21 cellular contexts compared by ENCODE assay signal in the genomic region with DNA sequence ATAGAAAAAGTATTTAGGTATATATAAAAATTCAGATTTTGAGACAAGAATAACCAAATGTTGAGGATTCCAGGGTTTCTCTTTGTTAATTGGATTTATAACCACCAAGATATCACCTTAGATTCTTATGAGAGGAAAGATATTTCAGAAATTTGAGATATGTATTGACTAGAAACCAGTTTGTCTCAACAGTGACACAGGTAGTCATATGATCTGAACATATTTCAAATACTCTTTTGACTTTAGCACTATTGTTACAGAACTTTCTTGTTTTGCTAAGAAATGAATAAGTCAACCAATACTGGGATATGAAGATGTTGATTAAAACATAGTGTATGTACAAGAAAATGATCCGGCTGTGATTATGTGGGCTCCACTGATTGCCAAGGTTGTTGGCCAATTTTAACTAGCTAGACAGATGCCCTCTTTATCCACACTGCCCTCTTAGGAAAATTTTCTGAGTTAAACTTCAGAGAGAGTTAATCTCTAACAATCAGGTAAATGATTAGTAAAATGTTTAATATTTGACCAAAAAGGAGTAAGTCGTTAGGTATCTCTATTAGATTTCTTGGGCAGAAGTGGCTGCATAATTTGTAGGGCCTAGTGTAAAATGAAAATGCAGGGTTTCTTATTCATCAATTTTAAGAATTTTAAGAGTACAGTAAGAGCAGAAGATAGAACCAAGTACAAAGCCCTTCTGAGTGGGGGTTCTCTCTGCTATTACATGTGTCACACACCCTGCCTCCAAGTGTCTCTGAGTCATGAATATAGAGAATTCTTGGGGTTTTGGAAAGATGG.
DNase-seq lines count a peak whose midpoint lies in the region; ATAC-seq, FAIRE-seq and TF ChIP-seq lines count a peak whose summit lies in the region.
"Had no signal": no experiment of that assay in that cellular context is flagged by ENCODE, and none has a peak within 500 bp of the region (broad histone marks: within the 10 kb centered on the region; RNA-seq: fewer than 3 reads in every experiment).

No MANE protein-coding gene starts in this region.

- no peaks in the 10 kb centered on the region for H3K9me3 ChIP-seq in liver (ENCODE audit: control insufficient read depth in 4 of 4, low read length in 3 of 4)
- no peaks in the 10 kb centered on the region for H3K9me3 ChIP-seq in HepG2 (ENCODE audit: low read length)
- H3K9me3 ChIP-seq in tibial nerve: no peaks in the 10 kb centered on the region
- H3K9me3 ChIP-seq: colonic mucosa, tibial artery had no signal

- H4K20me1 ChIP-seq in HepG2 (ENCODE audit: insufficient read depth, low read length): no peaks in the 10 kb centered on the region

- H2AFZ ChIP-seq in HepG2 (ENCODE audit: low read length): no peak overlapping the region

- BruUV-seq in HepG2 (replicated peaks; lab: Mats Ljungman, UMichigan): no TSS peak

- TF ChIP-seq POLR2A in HepG2 (IDR thresholded peaks at IDR 0.05; ENCODE audit: insufficient read depth in 1 of 2, low read depth in 2 of 2, low read length in 2 of 2) (no peak), tibial nerve (IDR thresholded peaks at IDR 0.05) (no peak)

- POLR2A ChIA-PET in HepG2 (lab: Yijun Ruan, JAX): no interaction called here

- H3K4me1 ChIP-seq in liver (ENCODE audit: control insufficient read depth in 4 of 4, insufficient read depth in 4 of 4, low read length in 3 of 4) (peaks cover 0 to 12% (median 4%) of the 10 kb centered on the region in 4 donors), HepG2 (ENCODE audit: insufficient read depth, low read length) (peaks cover 21% of the 10 kb centered on the region), tibial nerve (no peaks in the 10 kb centered on the region)
- H3K4me1 ChIP-seq: colonic mucosa, tibial artery had no signal

- no peak overlapping the region for H3K4me3 ChIP-seq in liver (ENCODE audit: low read depth in 1 of 3, low read length in 3 of 3)
- H3K4me3 ChIP-seq in HepG2 (replicated peaks in 1 of 3; ENCODE audit: insufficient read depth in 1 of 3, low read depth in 2 of 3, low read length in 3 of 3): no peak overlapping the region
- H3K4me3 ChIP-seq in fibroblast of mammary gland (ENCODE audit: control insufficient read depth, low read depth, low read length): no peak overlapping the region
- no peak overlapping the region for H3K4me3 ChIP-seq in tibial nerve
- H3K4me3 ChIP-seq: colonic mucosa, tibial artery had no signal

- ATAC-seq in HepG2 (no peak), HG03175 (IDR thresholded peaks at IDR 0.05; ENCODE audit: unreplicated experiment) (peak; percentile 67), GM18519 (IDR thresholded peaks at IDR 0.05; ENCODE audit: low FRiP score, unreplicated experiment) (no peak), HG02623 (IDR thresholded peaks at IDR 0.05; ENCODE audit: unreplicated experiment) (no peak)
- ATAC-seq: activated CD8-positive, alpha-beta T cell treated with anti-CD3 and anti-CD28 coated beads, Interleukin-2, amount 10 ng/mL, durations not matched to agents 7 days and 5 days; activated T-helper 17 cell treated with anti-CD3 and anti-CD28 coated beads, Interleukin-2, amount 50 U/mL, for 72 hours; left ventricle myocardium superior; natural killer cell treated with Interleukin-12 subunit alpha and Interleukin-12 subunit beta and Interleukin-15 and Interleukin-18, amount 100 ng/mL, for 72 hours had no signal

- no peak for FAIRE-seq in HepG2 (lab: Jason Lieb, UNC)

- no peak overlapping the region for H3K27ac ChIP-seq in liver (ENCODE audit: low read depth in 1 of 2, low read length in 2 of 2)
- no peak overlapping the region for H3K27ac ChIP-seq in HepG2 (ENCODE audit: extremely low read length, insufficient read depth, low read length)
- no peak overlapping the region for H3K27ac ChIP-seq in tibial nerve
- H3K27ac ChIP-seq: 22Rv1, colonic mucosa, tibial artery had no signal

- H3K27me3 ChIP-seq in liver (ENCODE audit: control insufficient read depth in 4 of 4, insufficient read depth in 4 of 4, low read length in 3 of 4) (no peaks in the 10 kb centered on the region), HepG2 (ENCODE audit: control insufficient read depth in 1 of 2, insufficient read depth in 2 of 2, low read length in 2 of 2) (no peaks in the 10 kb centered on the region), tibial nerve (no peaks in the 10 kb centered on the region)
- H3K27me3 ChIP-seq: colonic mucosa, tibial artery had no signal

- H3K36me3 ChIP-seq in liver (ENCODE audit: control insufficient read depth in 4 of 4, insufficient read depth in 3 of 4, low read depth in 1 of 4, low read length in 3 of 4) (no peaks in the 10 kb centered on the region), HepG2 (replicated peaks in 1 of 2; ENCODE audit: control insufficient read depth in 1 of 2, insufficient read depth in 2 of 2, low read length in 2 of 2) (no peaks in the 10 kb centered on the region), tibial nerve (no peaks in the 10 kb centered on the region)
- H3K36me3 ChIP-seq: colonic mucosa, tibial artery had no signal

- TF ChIP-seq CTCF in liver (IDR thresholded peaks at IDR 0.05; ENCODE audit: low read depth, low read length, missing input control) (no peak), HepG2 (CRISPR knock-in tag; IDR thresholded peaks at IDR 0.05) (no peak), fibroblast of mammary gland (conservative IDR thresholded peaks at IDR 0.05; ENCODE audit: control insufficient read depth, insufficient read depth, low read depth, low read length) (no peak), tibial nerve (IDR thresholded peaks at IDR 0.05) (no peak)

- WGBS in liver: 27% methylated on average over 2 of the region's 2 CpGs
- WGBS in HepG2 (ENCODE audit: low lambda C conversion rate): 2% methylated on average over 2 of the region's 2 CpGs
- WGBS in tibial nerve, 2 donors: 92 to 93% methylated on average over 2 of the region's 2 CpGs

- H3K4me2 ChIP-seq in HepG2 (ENCODE audit: low read depth, low read length): no peak overlapping the region

- TF ChIP-seq EP300 in HepG2 (IDR thresholded peaks at IDR 0.05; ENCODE audit: low read depth in 2 of 2, low read length in 2 of 2): no peak
- TF ChIP-seq EP300 in HepG2 (CRISPR knock-in tag; IDR thresholded peaks at IDR 0.05; ENCODE audit: borderline replicate concordance): no peak
- TF ChIP-seq EP300 in tibial nerve (IDR thresholded peaks at IDR 0.05): no peak

- TF ChIP-seq RAD21 in liver (IDR thresholded peaks at IDR 0.05) (peak; percentile 14 to 22), HepG2 (CRISPR knock-in tag; IDR thresholded peaks at IDR 0.05) (no peak)

- in situ Hi-C loops in HepG2 (cut with HindIII; ENCODE audit: extremely low pct_ligation_motif_present, low pct_unique_long_range_greater_than_20kb): no loop called here

- intact Hi-C loops in HepG2 (cut with micrococcal nuclease; ENCODE audit: unreplicated experiment): no loop called here

- no peaks in the 10 kb centered on the region for H3K79me2 ChIP-seq in HepG2 (ENCODE audit: insufficient read depth, low read length)

- no peak overlapping the region for H3K9ac ChIP-seq in liver (ENCODE audit: low read depth in 1 of 2, low read length in 2 of 2)
- H3K9ac ChIP-seq in HepG2 (ENCODE audit: insufficient read depth, low read depth, low read length): no peak overlapping the region

- CTCF ChIA-PET in HepG2 (lab: Yijun Ruan, JAX; ENCODE audit: low intra/inter-chr PET ratio, low total read pairs): no interaction called here

- DNase-seq in HepG2 (ENCODE audit: low spot score): no peak
- DNase-seq in fibroblast of mammary gland (ENCODE audit: low read depth): peak; percentile 42
- DNase-seq in tibial nerve (ENCODE audit: low spot score in 2 of 2): no peak
- DNase-seq in HuH-7 (ENCODE audit: low spot score): no peak
- DNase-seq: activated CD8-positive, alpha-beta T cell treated with anti-CD3 and anti-CD28 coated beads, Interleukin-2, amount 10 ng/mL, durations not matched to agents 7 days and 5 days; anterior cingulate cortex; CD8-positive, alpha-beta memory T cell; colonic mucosa; erythroblast; hippocampal formation; Kasumi-1; left ventricle myocardium superior; NCI-H1436; tibial artery had no signal

TF ChIP-seq in liver, 16 proteins besides CTCF, POLR2A, EP300 and RAD21 (continues in another document):
- TF ChIP-seq, protein P1, sequence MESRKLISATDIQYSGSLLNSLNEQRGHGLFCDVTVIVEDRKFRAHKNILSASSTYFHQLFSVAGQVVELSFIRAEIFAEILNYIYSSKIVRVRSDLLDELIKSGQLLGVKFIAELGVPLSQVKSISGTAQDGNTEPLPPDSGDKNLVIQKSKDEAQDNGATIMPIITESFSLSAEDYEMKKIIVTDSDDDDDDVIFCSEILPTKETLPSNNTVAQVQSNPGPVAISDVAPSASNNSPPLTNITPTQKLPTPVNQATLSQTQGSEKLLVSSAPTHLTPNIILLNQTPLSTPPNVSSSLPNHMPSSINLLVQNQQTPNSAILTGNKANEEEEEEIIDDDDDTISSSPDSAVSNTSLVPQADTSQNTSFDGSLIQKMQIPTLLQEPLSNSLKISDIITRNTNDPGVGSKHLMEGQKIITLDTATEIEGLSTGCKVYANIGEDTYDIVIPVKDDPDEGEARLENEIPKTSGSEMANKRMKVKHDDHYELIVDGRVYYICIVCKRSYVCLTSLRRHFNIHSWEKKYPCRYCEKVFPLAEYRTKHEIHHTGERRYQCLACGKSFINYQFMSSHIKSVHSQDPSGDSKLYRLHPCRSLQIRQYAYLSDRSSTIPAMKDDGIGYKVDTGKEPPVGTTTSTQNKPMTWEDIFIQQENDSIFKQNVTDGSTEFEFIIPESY (IDR thresholded peaks at IDR 0.05): no peak
- TF ChIP-seq GABPA (IDR thresholded peaks at IDR 0.05 in 1 of 2, conservative IDR thresholded peaks at IDR 0.05 in 1 of 2) (no peak), TAF1 (conservative IDR thresholded peaks at IDR 0.05) (no peak)

TF ChIP-seq in HepG2, 621 proteins besides CTCF, POLR2A, EP300 and RAD21 (continues in another document):
- no peak for TF ChIP-seq AGO2 (optimal IDR thresholded peaks at IDR 0.05; ENCODE audit: low read depth, low read length)
- no peak for TF ChIP-seq ZNF891 (CRISPR knock-in tag; IDR thresholded peaks at IDR 0.05)
- no peak for TF ChIP-seq NR2F6 (IDR thresholded peaks at IDR 0.05)
- no peak for TF ChIP-seq NR2F6 (CRISPR knock-in tag; IDR thresholded peaks at IDR 0.05)
- no peak for TF ChIP-seq XRCC5 (optimal IDR thresholded peaks at IDR 0.05; ENCODE audit: low read length)
- TF ChIP-seq ZNF496 (CRISPR knock-in tag; IDR thresholded peaks at IDR 0.05; ENCODE audit: insufficient replicate concordance): no peak
- TF ChIP-seq ZNF382 (CRISPR knock-in tag; IDR thresholded peaks at IDR 0.05; ENCODE audit: borderline replicate concordance): no peak
- TF ChIP-seq ZNF615 (CRISPR knock-in tag; IDR thresholded peaks at IDR 0.05; ENCODE audit: borderline replicate concordance): no peak
- no peak for TF ChIP-seq HOXA9 (CRISPR knock-in tag; IDR thresholded peaks at IDR 0.05; ENCODE audit: borderline replicate concordance)
- TF ChIP-seq, protein P2, sequence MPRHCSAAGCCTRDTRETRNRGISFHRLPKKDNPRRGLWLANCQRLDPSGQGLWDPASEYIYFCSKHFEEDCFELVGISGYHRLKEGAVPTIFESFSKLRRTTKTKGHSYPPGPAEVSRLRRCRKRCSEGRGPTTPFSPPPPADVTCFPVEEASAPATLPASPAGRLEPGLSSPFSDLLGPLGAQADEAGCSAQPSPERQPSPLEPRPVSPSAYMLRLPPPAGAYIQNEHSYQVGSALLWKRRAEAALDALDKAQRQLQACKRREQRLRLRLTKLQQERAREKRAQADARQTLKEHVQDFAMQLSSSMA (CRISPR knock-in tag; IDR thresholded peaks at IDR 0.05): no peak
